In genomic region chr1:156464825-156465452, GRCh38 we compare ENCODE assay signal across 12 cellular contexts. TPM values are rescaled to one million over a fixed set of nuclear protein-coding genes. Genes with fewer than 3 reads are reported as not detected.
DNase-seq lines count a peak whose midpoint lies in the region; TF ChIP-seq lines count a peak whose summit lies in the region.
"Had no signal": no experiment of that assay in that cellular context is flagged by ENCODE, and none has a peak within 500 bp of the region (broad histone marks: within the 10 kb centered on the region; RNA-seq: fewer than 3 reads in every experiment).

No MANE protein-coding gene starts in this region.

- H2BK120ac ChIP-seq in mesenchymal stem cell (ENCODE audit: low read depth, low read length): no peak overlapping the region

- H3K9me3 ChIP-seq in mesenchymal stem cell (ENCODE audit: control insufficient read depth, low read length): no peaks in the 10 kb centered on the region
- H3K9me3 ChIP-seq in tibial artery: no peaks in the 10 kb centered on the region

- in situ Hi-C loops in KBM-7 (cut with MboI; ENCODE audit: low pct_unique_long_range_greater_than_20kb, low sequenced_read_pairs): loop anchor here (10.0 kb wide), 1 partner anchor 130 kb away; the partner anchor contains the start of gene NAXE

- no peak overlapping the region for H3K18ac ChIP-seq in mesenchymal stem cell (ENCODE audit: low read depth in 1 of 2, low read length in 2 of 2)

- H3K27me3 Mint-ChIP-seq in activated naive CD8-positive, alpha-beta T cell: no peaks in the 10 kb centered on the region
- no peaks in the 10 kb centered on the region for H3K27me3 Mint-ChIP-seq in activated naive CD8-positive, alpha-beta T cell treated with anti-CD3 and anti-CD28 coated beads for 36 hours
- no peaks in the 10 kb centered on the region for H3K27me3 Mint-ChIP-seq in chondrocyte (ENCODE audit: low read depth)

- no peak overlapping the region for H3K27ac ChIP-seq in mesenchymal stem cell (ENCODE audit: low read length, poor library complexity, severe bottlenecking)
- peak overlapping the region; percentile 91 to 94 for H3K27ac ChIP-seq in tibial artery

- H3K79me1 ChIP-seq in mesenchymal stem cell (replicated peaks; ENCODE audit: low read length, poor library complexity, severe bottlenecking): peaks cover 27% of the 10 kb centered on the region

- H2BK12ac ChIP-seq in mesenchymal stem cell (ENCODE audit: low read length in 2 of 2): no peak overlapping the region

- no peak for DNase-seq in activated naive CD8-positive, alpha-beta T cell treated with anti-CD3 and anti-CD28 coated beads for 36 hours
- no peak for DNase-seq in chondrocyte (ENCODE audit: low spot score)
- DNase-seq in mesenchymal stem cell: no peak
- DNase-seq in tibial artery: no peak
- DNase-seq in NCI-H187 (lab: John Stamatoyannopoulos, UW): no peak
- DNase-seq in cortex of kidney (lab: John Stamatoyannopoulos, UW): no peak
- no peak for DNase-seq in KBM-7
- DNase-seq: activated CD8-positive, alpha-beta memory T cell treated with anti-CD3 and anti-CD28 coated beads, Interleukin-2, amount 50 U/mL, for 4 hours; foreskin melanocyte had no signal

- H3K4me1 Mint-ChIP-seq in activated naive CD8-positive, alpha-beta T cell (ENCODE audit: low read depth): peaks cover 18% of the 10 kb centered on the region
- H3K4me1 Mint-ChIP-seq in activated naive CD8-positive, alpha-beta T cell treated with anti-CD3 and anti-CD28 coated beads for 36 hours: peaks cover 13% of the 10 kb centered on the region
- H3K4me1 Mint-ChIP-seq in chondrocyte (ENCODE audit: low read depth): peaks cover 76% of the 10 kb centered on the region

- H2AK5ac ChIP-seq in mesenchymal stem cell (ENCODE audit: low read length, severe bottlenecking): no peak overlapping the region

- no peak overlapping the region for H3K4me2 ChIP-seq in mesenchymal stem cell (ENCODE audit: low read length, poor library complexity, severe bottlenecking)

- H3K9ac ChIP-seq in mesenchymal stem cell (ENCODE audit: low read length): peak overlapping the region; percentile 64

- H3K4me3 Mint-ChIP-seq in activated naive CD8-positive, alpha-beta T cell: no peak overlapping the region
- no peak overlapping the region for H3K4me3 Mint-ChIP-seq in activated naive CD8-positive, alpha-beta T cell treated with anti-CD3 and anti-CD28 coated beads for 36 hours
- H3K4me3 Mint-ChIP-seq in chondrocyte (ENCODE audit: unreplicated experiment): peak overlapping the region; percentile 46
- H3K4me3 Mint-ChIP-seq: T-helper 2 cell treated with Interferon-gamma antibody and Interleukin-4, amounts not matched to agents 5 μg/mL and 100 μg/mL, for 36 hours had no signal

- TF ChIP-seq CTCF in chondrocyte (IDR thresholded peaks at IDR 0.05) (no peak), tibial artery (IDR thresholded peaks at IDR 0.05) (no peak)

- H2AFZ ChIP-seq in mesenchymal stem cell (ENCODE audit: low read depth, low read length): no peak overlapping the region

- peaks cover 3% of the 10 kb centered on the region for H3K4me1 ChIP-seq in mesenchymal stem cell (ENCODE audit: control insufficient read depth, insufficient read depth, low read depth, low read length)
- peaks cover 5 to 84% (median 72%) of the 10 kb centered on the region in 4 donors for H3K4me1 ChIP-seq in tibial artery

- intact Hi-C loops in tibial artery (cut with DNase I; ENCODE audit: low total_unique reads): loop anchor here (5.0 kb wide), 1 partner anchor 37 kb away; the partner anchor contains the start of gene MEF2D

- no peak overlapping the region for H3K4ac ChIP-seq in mesenchymal stem cell (ENCODE audit: low read depth in 1 of 2, low read length in 2 of 2)

- H3K36me3 ChIP-seq in mesenchymal stem cell (ENCODE audit: control insufficient read depth in 1 of 2, insufficient read depth in 2 of 2, low read depth in 1 of 2, low read length in 2 of 2) (peaks cover 42 to 68% of the 10 kb centered on the region in 2 experiments), tibial artery (peaks cover 36 to 48% (median 37%) of the 10 kb centered on the region in 3 donors)

- H3K4me3 ChIP-seq in mesenchymal stem cell (ENCODE audit: insufficient read depth in 1 of 2, low read depth in 1 of 2, low read length in 2 of 2): peak overlapping the region in 1 of 2 experiments; percentile 59
- H3K4me3 ChIP-seq in tibial artery: peak overlapping the region in 1 of 2 donors; percentile 9
- H3K4me3 ChIP-seq: skin epidermis had no signal

- no peak overlapping the region for H3K23ac ChIP-seq in mesenchymal stem cell (ENCODE audit: low read length in 2 of 2)

- H4K91ac ChIP-seq in mesenchymal stem cell (ENCODE audit: low read length): no peak overlapping the region

- no peak overlapping the region for H3K14ac ChIP-seq in mesenchymal stem cell (ENCODE audit: low read length in 2 of 2)

- no peak overlapping the region for H4K8ac ChIP-seq in mesenchymal stem cell (ENCODE audit: low read length)

- H2BK15ac ChIP-seq in mesenchymal stem cell (ENCODE audit: low read depth, poor library complexity, severe bottlenecking): no peak overlapping the region

- WGBS in mesenchymal stem cell: 91% methylated on average over 9 of the region's 9 CpGs

- H3K36me3 Mint-ChIP-seq in activated naive CD8-positive, alpha-beta T cell: peaks cover 2% of the 10 kb centered on the region
- peaks cover 7% of the 10 kb centered on the region for H3K36me3 Mint-ChIP-seq in activated naive CD8-positive, alpha-beta T cell treated with anti-CD3 and anti-CD28 coated beads for 36 hours
- H3K36me3 Mint-ChIP-seq in chondrocyte (ENCODE audit: low read depth): peaks cover 12% of the 10 kb centered on the region

- no peak overlapping the region for H2BK5ac ChIP-seq in mesenchymal stem cell (ENCODE audit: low read depth, low read length, poor library complexity, severe bottlenecking)

- H3K27me3 ChIP-seq in mesenchymal stem cell (ENCODE audit: control insufficient read depth in 1 of 2, insufficient read depth in 1 of 2, low read length in 2 of 2) (no peaks in the 10 kb centered on the region), tibial artery (no peaks in the 10 kb centered on the region)

- H3K27ac Mint-ChIP-seq in activated naive CD8-positive, alpha-beta T cell: peak overlapping the region; percentile 7
- H3K27ac Mint-ChIP-seq in activated naive CD8-positive, alpha-beta T cell treated with anti-CD3 and anti-CD28 coated beads for 36 hours: no peak overlapping the region
- H3K27ac Mint-ChIP-seq in chondrocyte (ENCODE audit: unreplicated experiment): peak overlapping the region; percentile 97
- H3K27ac Mint-ChIP-seq: T-helper 2 cell treated with Interferon-gamma antibody and Interleukin-4, amounts not matched to agents 5 μg/mL and 100 μg/mL, for 36 hours had no signal

- no peaks in the 10 kb centered on the region for H3K9me3 Mint-ChIP-seq in activated naive CD8-positive, alpha-beta T cell (ENCODE audit: low read depth)
- H3K9me3 Mint-ChIP-seq in activated naive CD8-positive, alpha-beta T cell treated with anti-CD3 and anti-CD28 coated beads for 36 hours: no peaks in the 10 kb centered on the region
- H3K9me3 Mint-ChIP-seq in chondrocyte (ENCODE audit: low read depth): no peaks in the 10 kb centered on the region
- H3K9me3 Mint-ChIP-seq: T-helper 2 cell treated with Interferon-gamma antibody and Interleukin-4, amounts not matched to agents 5 μg/mL and 100 μg/mL, for 36 hours had no signal

RNA-seq across cellular contexts. Expression of gene MEF2D, which starts 35.6 kb away (rescaled TPM):
- 10 to 100 TPM; 25.7 to 27.8 TPM for total RNA-seq in activated naive CD8-positive, alpha-beta T cell treated with anti-CD3 and anti-CD28 coated beads for 36 hours
- total RNA-seq in chondrocyte: 42.3 to 64.7 TPM (median 62.0 TPM) in 3 replicates
- 38.6 TPM for polyA plus RNA-seq in mesenchymal stem cell (2013, experiment 1 of 2)
- polyA plus RNA-seq in mesenchymal stem cell (2013, experiment 2 of 2): 34.2 TPM
